1 cellular context compared by ENCODE assay signal in the genomic region with DNA sequence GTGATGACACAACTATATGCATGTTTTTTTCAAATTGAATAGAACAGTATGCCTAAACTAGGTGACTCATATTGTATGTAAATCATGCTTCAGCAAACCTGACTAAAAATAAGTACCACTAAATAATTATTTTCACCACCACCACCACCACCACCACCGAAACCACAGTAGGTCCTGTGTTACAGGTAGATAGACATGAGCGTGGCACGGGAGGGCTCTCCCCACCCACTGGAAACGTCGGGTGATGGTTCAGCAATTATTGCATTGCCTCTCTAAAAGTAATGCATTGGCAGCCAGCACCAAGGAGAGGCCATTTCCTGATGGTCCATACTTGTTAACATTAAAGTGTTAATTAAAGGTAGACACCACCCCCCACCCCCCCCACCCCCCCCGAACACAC.
TF ChIP-seq lines count a peak whose summit lies in the region.

No MANE protein-coding gene starts in this region.

TF ChIP-seq in SK-N-SH treated with all-trans-retinoic acid at 6 μM for 48 hours, 23 proteins besides CTCF, POLR2A, EP300 and RAD21 (continued from another document):
- TF ChIP-seq, protein P1, sequence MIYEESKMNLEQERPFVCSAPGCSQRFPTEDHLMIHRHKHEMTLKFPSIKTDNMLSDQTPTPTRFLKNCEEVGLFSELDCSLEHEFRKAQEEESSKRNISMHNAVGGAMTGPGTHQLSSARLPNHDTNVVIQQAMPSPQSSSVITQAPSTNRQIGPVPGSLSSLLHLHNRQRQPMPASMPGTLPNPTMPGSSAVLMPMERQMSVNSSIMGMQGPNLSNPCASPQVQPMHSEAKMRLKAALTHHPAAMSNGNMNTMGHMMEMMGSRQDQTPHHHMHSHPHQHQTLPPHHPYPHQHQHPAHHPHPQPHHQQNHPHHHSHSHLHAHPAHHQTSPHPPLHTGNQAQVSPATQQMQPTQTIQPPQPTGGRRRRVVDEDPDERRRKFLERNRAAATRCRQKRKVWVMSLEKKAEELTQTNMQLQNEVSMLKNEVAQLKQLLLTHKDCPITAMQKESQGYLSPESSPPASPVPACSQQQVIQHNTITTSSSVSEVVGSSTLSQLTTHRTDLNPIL (CRISPR knock-in tag; IDR thresholded peaks at IDR 0.05; ENCODE audit: low read depth), result no peak
